Comparison of ENCODE assay signal across 17 cellular contexts in the genomic region with DNA sequence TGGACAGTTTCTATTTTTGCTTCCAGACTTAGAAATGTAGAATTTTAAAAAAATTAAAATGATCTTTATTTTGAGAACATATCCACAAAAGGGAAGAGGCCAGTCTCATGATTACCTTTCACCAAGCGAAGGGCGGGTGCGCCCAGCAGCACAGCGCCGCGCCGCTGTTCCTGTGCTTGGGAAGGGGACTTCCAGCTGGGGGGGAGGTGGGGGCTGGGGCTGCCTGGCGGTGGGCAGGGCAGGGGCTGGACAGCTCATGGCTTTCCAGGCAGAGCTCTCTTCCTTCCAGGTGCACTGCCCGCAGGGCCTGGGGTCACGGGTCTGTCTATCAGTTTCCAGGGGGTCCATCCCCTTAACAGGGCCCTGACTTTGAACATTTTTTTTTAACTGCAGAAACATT.
DNase-seq lines count a peak whose midpoint lies in the region; ATAC-seq and TF ChIP-seq lines count a peak whose summit lies in the region.
"Had no signal": no experiment of that assay in that cellular context is flagged by ENCODE, and none has a peak within 500 bp of the region (broad histone marks: within the 10 kb centered on the region; RNA-seq: fewer than 3 reads in every experiment).

No MANE protein-coding gene starts in this region.

- no peak overlapping the region for H3K23ac ChIP-seq in mesenchymal stem cell (ENCODE audit: low read length in 2 of 2)

- H2AK5ac ChIP-seq in mesenchymal stem cell (ENCODE audit: low read length, severe bottlenecking) = no peak overlapping the region

- H3K18ac ChIP-seq in mesenchymal stem cell (ENCODE audit: low read depth in 1 of 2, low read length in 2 of 2) = no peak overlapping the region

- H3K4me1 ChIP-seq in HUES64 (ENCODE audit: insufficient read depth, low read length) = peaks cover 28% of the 10 kb centered on the region
- H3K4me1 ChIP-seq in mesodermal cell (ENCODE audit: control insufficient read depth, insufficient read depth, low read length, poor library complexity, severe bottlenecking) = peaks cover 48% of the 10 kb centered on the region
- H3K4me1 ChIP-seq in subcutaneous abdominal adipose tissue (ENCODE audit: control insufficient read depth in 5 of 5, insufficient read depth in 5 of 5, low read length in 5 of 5) = peaks cover 0 to 55% (median 20%) of the 10 kb centered on the region in 5 donors
- no peaks in the 10 kb centered on the region for H3K4me1 ChIP-seq in mesenchymal stem cell (ENCODE audit: control insufficient read depth, insufficient read depth, low read depth, low read length)
- H3K4me1 ChIP-seq in lower lobe of right lung = peaks cover 26% of the 10 kb centered on the region

- no peaks in the 10 kb centered on the region for H3K79me1 ChIP-seq in mesenchymal stem cell (replicated peaks; ENCODE audit: low read length, poor library complexity, severe bottlenecking)

- no peak overlapping the region for H2AFZ ChIP-seq in mesenchymal stem cell (ENCODE audit: low read depth, low read length)

- H3K36me3 ChIP-seq in HUES64 (ENCODE audit: insufficient read depth, low read length) (no peaks in the 10 kb centered on the region), mesodermal cell (ENCODE audit: control insufficient read depth, insufficient read depth, low read length) (peaks cover 18% of the 10 kb centered on the region), subcutaneous abdominal adipose tissue (ENCODE audit: control insufficient read depth in 5 of 5, insufficient read depth in 5 of 5, low read length in 5 of 5) (peaks cover 9 to 45% (median 12%) of the 10 kb centered on the region in 5 donors), mesenchymal stem cell (ENCODE audit: control insufficient read depth in 1 of 2, insufficient read depth in 2 of 2, low read depth in 1 of 2, low read length in 2 of 2) (peaks cover 11 to 20% of the 10 kb centered on the region in 2 experiments), lower lobe of right lung (no peaks in the 10 kb centered on the region)
- H3K36me3 ChIP-seq: BE2C had no signal

- intact Hi-C loops in lower lobe of right lung (cut with DNase I) = no loop called here

- no peak overlapping the region for H3K4me2 ChIP-seq in mesenchymal stem cell (ENCODE audit: low read length, poor library complexity, severe bottlenecking)

- H3K9me3 ChIP-seq in HUES64 (ENCODE audit: insufficient read depth, low read depth, low read length) (no peaks in the 10 kb centered on the region), mesodermal cell (ENCODE audit: control insufficient read depth, low read length) (no peaks in the 10 kb centered on the region), subcutaneous abdominal adipose tissue (ENCODE audit: control insufficient read depth in 5 of 5, low read length in 5 of 5) (no peaks in the 10 kb centered on the region), mesenchymal stem cell (ENCODE audit: control insufficient read depth, low read length) (no peaks in the 10 kb centered on the region), lower lobe of right lung (no peaks in the 10 kb centered on the region)
- H3K9me3 ChIP-seq: BE2C had no signal

- H3K27me3 ChIP-seq in HUES64 (ENCODE audit: insufficient read depth, low read length) = no peaks in the 10 kb centered on the region
- H3K27me3 ChIP-seq in subcutaneous abdominal adipose tissue (ENCODE audit: control insufficient read depth in 5 of 5, insufficient read depth in 4 of 5, low read length in 5 of 5) = no peaks in the 10 kb centered on the region
- H3K27me3 ChIP-seq in mesenchymal stem cell (ENCODE audit: control insufficient read depth in 1 of 2, insufficient read depth in 1 of 2, low read length in 2 of 2) = no peaks in the 10 kb centered on the region
- no peaks in the 10 kb centered on the region for H3K27me3 ChIP-seq in lower lobe of right lung (ENCODE audit: low read depth)
- H3K27me3 ChIP-seq: BE2C had no signal

- peak overlapping the region; percentile 51 for H3K27ac ChIP-seq in HUES64 (ENCODE audit: low read depth, low read length)
- H3K27ac ChIP-seq in coronary artery = peak overlapping the region; percentile 5 to 44
- peak overlapping the region; percentile 69 for H3K27ac ChIP-seq in mesodermal cell (ENCODE audit: low read depth, low read length, severe bottlenecking)
- H3K27ac ChIP-seq in subcutaneous abdominal adipose tissue (ENCODE audit: low read depth, low read length) = peak overlapping the region; percentile 75
- no peak overlapping the region for H3K27ac ChIP-seq in mesenchymal stem cell (ENCODE audit: low read length, poor library complexity, severe bottlenecking)
- H3K27ac ChIP-seq in lower lobe of right lung = no peak overlapping the region
- H3K27ac ChIP-seq: HL-60 had no signal

- WGBS in HUES64 = 8% methylated on average over 10 of the region's 10 CpGs
- WGBS in mesodermal cell (ENCODE audit: insufficient coverage in 2 of 2), 2 experiments = 26 to 33% methylated on average over 7 to 9 of the region's 10 CpGs
- 90% methylated on average over 10 of the region's 10 CpGs for WGBS in mesenchymal stem cell

- H3K4ac ChIP-seq in mesenchymal stem cell (ENCODE audit: low read depth in 1 of 2, low read length in 2 of 2) = no peak overlapping the region

- no peak overlapping the region for H2BK5ac ChIP-seq in mesenchymal stem cell (ENCODE audit: low read depth, low read length, poor library complexity, severe bottlenecking)

- H4K8ac ChIP-seq in mesenchymal stem cell (ENCODE audit: low read length) = no peak overlapping the region

- H3K14ac ChIP-seq in mesenchymal stem cell (ENCODE audit: low read length in 2 of 2) = no peak overlapping the region

- no peak overlapping the region; the same call in 1 of the 2 replicates for H3K9ac ChIP-seq in HUES64 (ENCODE audit: low read depth, low read length)
- peak overlapping the region in 1 of 5 donors; percentile 26 for H3K9ac ChIP-seq in subcutaneous abdominal adipose tissue (ENCODE audit: low read length in 5 of 5)
- H3K9ac ChIP-seq in mesenchymal stem cell (ENCODE audit: low read length) = no peak overlapping the region

- DNase-seq in coronary artery (ENCODE audit: low spot score) = no peak
- DNase-seq in mesenchymal stem cell = no peak
- DNase-seq in lower lobe of right lung = no peak
- no peak for DNase-seq in NCI-H1930 (lab: John Stamatoyannopoulos, UW)
- DNase-seq: CD4-positive, alpha-beta memory T cell; DND-41; GDM1; KBM-7; NCI-H1092; NCI-H1694 had no signal

- TF ChIP-seq CTCF in coronary artery (IDR thresholded peaks at IDR 0.05) (no peak), lower lobe of right lung (IDR thresholded peaks at IDR 0.05) (no peak)

- no peak for ATAC-seq in lower lobe of right lung
- ATAC-seq: Panc1, Right ventricle myocardium inferior had no signal

- H2BK15ac ChIP-seq in mesenchymal stem cell (ENCODE audit: low read depth, poor library complexity, severe bottlenecking) = no peak overlapping the region

- H3K4me3 ChIP-seq in HUES64 (ENCODE audit: low read length) (no peak overlapping the region; the same call in 1 of the 2 replicates), coronary artery (peak overlapping the region; percentile 4), mesodermal cell (ENCODE audit: extremely low read depth, insufficient read depth, low read length, poor library complexity, severe bottlenecking) (peak overlapping the region; percentile 26), subcutaneous abdominal adipose tissue (ENCODE audit: low read depth in 1 of 5, low read length in 5 of 5) (peak overlapping the region in 2 of 5 donors; percentile 13 to 29), mesenchymal stem cell (ENCODE audit: insufficient read depth in 1 of 2, low read depth in 1 of 2, low read length in 2 of 2) (no peak overlapping the region), lower lobe of right lung (no peak overlapping the region)

- H2BK120ac ChIP-seq in mesenchymal stem cell (ENCODE audit: low read depth, low read length) = no peak overlapping the region

- no peak overlapping the region for H2BK12ac ChIP-seq in mesenchymal stem cell (ENCODE audit: low read length in 2 of 2)

- no peak overlapping the region for H4K91ac ChIP-seq in mesenchymal stem cell (ENCODE audit: low read length)

Comparison
In these comparisons a context has a peak if more than half of its experiments do, and no peak if none do; other contexts are left out.
1. H3K27ac ChIP-seq: peak in HUES64 (single experiment), coronary artery (2 of 2), mesodermal cell (single experiment) and subcutaneous abdominal adipose tissue (single experiment); none in mesenchymal stem cell (single experiment) and lower lobe of right lung (single experiment).
2. H3K4me3 ChIP-seq: peak in coronary artery (single experiment) and mesodermal cell (single experiment); none in HUES64 (single experiment), mesenchymal stem cell (0 of 2) and lower lobe of right lung (single experiment).